14 cellular contexts compared by ENCODE assay signal in the genomic region with DNA sequence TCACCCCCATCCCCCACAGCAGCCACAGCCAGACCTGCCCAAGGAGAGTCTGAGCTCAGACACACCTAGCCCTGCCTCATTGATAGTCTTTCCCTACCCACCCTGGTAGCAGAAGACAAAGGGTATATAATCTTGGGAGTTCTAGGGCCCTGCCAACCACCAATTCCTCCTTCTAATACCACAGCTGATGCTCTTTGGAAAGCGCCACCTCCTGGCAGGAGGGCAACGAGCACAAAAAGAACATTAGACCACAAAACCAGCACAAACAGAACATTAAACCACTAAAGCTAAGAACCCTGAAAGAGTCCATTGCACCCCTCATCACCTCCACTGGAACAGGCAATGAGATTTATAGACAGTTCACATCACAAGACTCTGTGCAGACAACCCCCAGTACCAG.
DNase-seq lines count a peak whose midpoint lies in the region; TF ChIP-seq lines count a peak whose summit lies in the region.
"Had no signal": no experiment of that assay in that cellular context is flagged by ENCODE, and none has a peak within 500 bp of the region (broad histone marks: within the 10 kb centered on the region; RNA-seq: fewer than 3 reads in every experiment).

No MANE protein-coding gene starts in this region.

- in situ Hi-C loops in mammary epithelial cell (cut with MboI; ENCODE audit: low sequenced_read_pairs in 2 of 2) = no loop called here

- intact Hi-C loops in mammary epithelial cell (cut with micrococcal nuclease) = no loop called here
- intact Hi-C loops in stomach (cut with DNase I; ENCODE audit: low total_unique reads) = no loop called here
- intact Hi-C loops in tibial artery (cut with DNase I; ENCODE audit: low total_unique reads) = no loop called here

- dilution Hi-C loops in mammary epithelial cell (cut with HindIII; ENCODE audit: low sequenced_read_pairs) = no loop called here

- CTCF ChIA-PET in mammary epithelial cell (lab: Charles Lee; ENCODE audit: low non-redundant PET) = no interaction called here

- H3K4me2 ChIP-seq in mammary epithelial cell (ENCODE audit: insufficient read depth, low read depth, low read length) (no peak overlapping the region), osteoblast (ENCODE audit: insufficient read depth, low read length) (no peak overlapping the region)

- H3K9me3 ChIP-seq in mammary epithelial cell (replicated peaks; ENCODE audit: insufficient read depth, low read length) = no peaks in the 10 kb centered on the region
- no peaks in the 10 kb centered on the region for H3K9me3 ChIP-seq in osteoblast (ENCODE audit: low read depth, low read length)
- H3K9me3 ChIP-seq in stomach = peaks cover 0 to 4% (median 0%) of the 10 kb centered on the region in 4 donors
- no peaks in the 10 kb centered on the region for H3K9me3 ChIP-seq in tibial artery

- H3K9ac ChIP-seq in mammary epithelial cell (ENCODE audit: insufficient read depth, low read length) = no peak overlapping the region

- no TSS peak for BruUV-seq in mammary epithelial cell (replicated peaks; lab: Mats Ljungman, UMichigan)

- H3K79me2 ChIP-seq in mammary epithelial cell (ENCODE audit: insufficient read depth, low read length) (no peaks in the 10 kb centered on the region), osteoblast (ENCODE audit: insufficient read depth, low read length) (no peaks in the 10 kb centered on the region)

- H3K4me3 ChIP-seq in mammary epithelial cell (replicated peaks in 1 of 3; ENCODE audit: insufficient read depth in 1 of 3, low read depth in 2 of 3, low read length in 3 of 3) (no peak overlapping the region), osteoblast (ENCODE audit: insufficient read depth, low read length) (no peak overlapping the region), stomach (no peak overlapping the region), tibial artery (no peak overlapping the region)

- WGBS in mammary epithelial cell (ENCODE audit: low coverage, missing lambda C conversion rate) = 69% methylated on average over 2 of the region's 2 CpGs
- 71 to 97% (median 82%) methylated on average over 2 of the region's 2 CpGs for WGBS in stomach, 5 donors

- no peaks in the 10 kb centered on the region for H3K4me1 ChIP-seq in mammary epithelial cell (ENCODE audit: insufficient read depth, low read length)
- no peaks in the 10 kb centered on the region for H3K4me1 ChIP-seq in osteoblast (ENCODE audit: insufficient read depth, low read length)
- no peaks in the 10 kb centered on the region for H3K4me1 ChIP-seq in stomach
- no peaks in the 10 kb centered on the region for H3K4me1 ChIP-seq in tibial artery

- H4K20me1 ChIP-seq in mammary epithelial cell (ENCODE audit: insufficient read depth, low read length) = no peaks in the 10 kb centered on the region
- no peaks in the 10 kb centered on the region for H4K20me1 ChIP-seq in osteoblast (ENCODE audit: insufficient read depth, low read length)

- no peak for TF ChIP-seq EP300 in stomach (IDR thresholded peaks at IDR 0.05)

- TF ChIP-seq CTCF in 22Rv1 (IDR thresholded peaks at IDR 0.05) = peak; percentile 68
- peak; percentile 42; the same call in 2 of the 3 replicates for TF ChIP-seq CTCF in GM12872 (IDR thresholded peaks at IDR 0.05; ENCODE audit: insufficient read depth, low read depth, low read length)
- TF ChIP-seq CTCF in LNCAP (IDR thresholded peaks at IDR 0.05) = peak; percentile 48
- TF ChIP-seq CTCF in mammary epithelial cell (conservative IDR thresholded peaks at IDR 0.05 in 1 of 2, IDR thresholded peaks at IDR 0.05 in 1 of 2; ENCODE audit: extremely low read depth in 1 of 2, insufficient read depth in 1 of 2, low read depth in 1 of 2, low read length in 2 of 2) = peak; percentile 27 to 34
- TF ChIP-seq CTCF in osteoblast (IDR thresholded peaks at IDR 0.05; ENCODE audit: extremely low read depth, low read depth, low read length) = no peak
- no peak for TF ChIP-seq CTCF in stomach (IDR thresholded peaks at IDR 0.05)
- TF ChIP-seq CTCF in tibial artery (IDR thresholded peaks at IDR 0.05) = no peak

- H3K27me3 ChIP-seq in mammary epithelial cell (ENCODE audit: insufficient read depth, low read length) = no peaks in the 10 kb centered on the region
- H3K27me3 ChIP-seq in osteoblast (ENCODE audit: insufficient read depth, low read length) = no peaks in the 10 kb centered on the region
- H3K27me3 ChIP-seq in stomach = no peaks in the 10 kb centered on the region
- H3K27me3 ChIP-seq in tibial artery = no peaks in the 10 kb centered on the region

- DNase-seq in mammary epithelial cell (no peak), osteoblast (ENCODE audit: insufficient read length, low spot score, missing footprints) (no peak), stomach (no peak), tibial artery (no peak), NCI-H1930 (lab: John Stamatoyannopoulos, UW) (no peak)
- DNase-seq: DMS79 treated with DMSO at 0.1 percent for 48 hours; foreskin fibroblast; NCI-H1694 treated with DMSO at 0.1 percent for 48 hours; stimulated activated CD4-positive, alpha-beta T cell treated with anti-CD3 and anti-CD28 coated beads, Interleukin-4, amount 100 ng/mL, for 24 hours; stimulated activated naive B cell treated with anti-CD40 and anti-IgM and Interleukin-4, amounts not matched to agents 10 μg/mL and 1 μg/mL and 100 μg/mL, for 72 hours; SW 1271 had no signal

- H3K27ac ChIP-seq in 22Rv1 (no peak overlapping the region), mammary epithelial cell (ENCODE audit: insufficient read depth, low read depth, low read length) (no peak overlapping the region), osteoblast (ENCODE audit: low read depth, low read length) (no peak overlapping the region), stomach (no peak overlapping the region), tibial artery (no peak overlapping the region)

- TF ChIP-seq POLR2A in stomach (IDR thresholded peaks at IDR 0.05) = no peak

- H3K36me3 ChIP-seq in mammary epithelial cell (ENCODE audit: insufficient read depth, low read length) (no peaks in the 10 kb centered on the region), osteoblast (ENCODE audit: insufficient read depth, low read length) (no peaks in the 10 kb centered on the region), stomach (no peaks in the 10 kb centered on the region), tibial artery (no peaks in the 10 kb centered on the region)

- H2AFZ ChIP-seq in mammary epithelial cell (ENCODE audit: low read depth, low read length) (no peak overlapping the region), osteoblast (ENCODE audit: low read length) (no peak overlapping the region)

Comparison
In these comparisons a context has a peak if more than half of its experiments do, and no peak if none do; other contexts are left out.
1. CTCF ChIP-seq: peak in 22Rv1 (single experiment), GM12872 (single experiment), LNCAP (single experiment) and mammary epithelial cell (2 of 2); none in osteoblast (single experiment), stomach (0 of 7) and tibial artery (0 of 2).